Comparison of ENCODE assay signal across 1 cellular context in genomic region chr1:171313835-171314320, GRCh38.
A peak's percentile ranks its signal among the peaks of the same experiment; 100 is the strongest.
TF ChIP-seq lines count a peak whose summit lies in the region.

FMO4 (plus strand) TSS chr1:171314183; CDS start chr1:171319826, 5,643 bp downstream.

TF ChIP-seq in HepG2, 621 proteins besides CTCF, POLR2A, EP300 and RAD21 (continued from another document and continues in another):
- TF ChIP-seq HOMEZ (CRISPR knock-in tag; IDR thresholded peaks at IDR 0.05; ENCODE audit: low read depth), result peak; percentile 61; the same call in 1 of the 2 replicates
- peak; percentile 37; the same call in 1 of the 2 replicates for TF ChIP-seq HOXA3 (CRISPR knock-in tag; IDR thresholded peaks at IDR 0.05)
- TF ChIP-seq CHD2 (IDR thresholded peaks at IDR 0.05; ENCODE audit: low read depth, low read length), result no peak
- no peak for TF ChIP-seq PBX2 (CRISPR knock-in tag; IDR thresholded peaks at IDR 0.05)
- TF ChIP-seq ZNF841 (CRISPR knock-in tag; IDR thresholded peaks at IDR 0.05; ENCODE audit: borderline replicate concordance), result no peak
- peak; percentile 66; the same call in 1 of the 2 replicates for TF ChIP-seq CBX5 (CRISPR knock-in tag; IDR thresholded peaks at IDR 0.05; ENCODE audit: borderline replicate concordance)
- TF ChIP-seq ZGPAT (CRISPR knock-in tag; IDR thresholded peaks at IDR 0.05), result peak; percentile 44; the same call in 1 of the 2 replicates
- no peak for TF ChIP-seq TCF7 (IDR thresholded peaks at IDR 0.05; ENCODE audit: low read depth)
- peak; percentile 23 for TF ChIP-seq TBL1XR1 (IDR thresholded peaks at IDR 0.05; ENCODE audit: borderline replicate concordance, low read length, partially characterized antibody)
- no peak for TF ChIP-seq FOXA1 (IDR thresholded peaks at IDR 0.05)
- no peak for TF ChIP-seq FOXA1 (CRISPR knock-in tag; IDR thresholded peaks at IDR 0.05)
- TF ChIP-seq XRCC5 (optimal IDR thresholded peaks at IDR 0.05; ENCODE audit: low read length), result peak; percentile 48
- no peak for TF ChIP-seq RFX5 (IDR thresholded peaks at IDR 0.05; ENCODE audit: low read depth, low read length)
- 0 out of 2 replicates have a peak, but pooled peaks have one; percentile 30 for TF ChIP-seq ZNF557 (CRISPR knock-in tag; IDR thresholded peaks at IDR 0.05)
- TF ChIP-seq ZNF724P (CRISPR knock-in tag; IDR thresholded peaks at IDR 0.05; ENCODE audit: borderline replicate concordance), result no peak
- TF ChIP-seq, protein P1, sequence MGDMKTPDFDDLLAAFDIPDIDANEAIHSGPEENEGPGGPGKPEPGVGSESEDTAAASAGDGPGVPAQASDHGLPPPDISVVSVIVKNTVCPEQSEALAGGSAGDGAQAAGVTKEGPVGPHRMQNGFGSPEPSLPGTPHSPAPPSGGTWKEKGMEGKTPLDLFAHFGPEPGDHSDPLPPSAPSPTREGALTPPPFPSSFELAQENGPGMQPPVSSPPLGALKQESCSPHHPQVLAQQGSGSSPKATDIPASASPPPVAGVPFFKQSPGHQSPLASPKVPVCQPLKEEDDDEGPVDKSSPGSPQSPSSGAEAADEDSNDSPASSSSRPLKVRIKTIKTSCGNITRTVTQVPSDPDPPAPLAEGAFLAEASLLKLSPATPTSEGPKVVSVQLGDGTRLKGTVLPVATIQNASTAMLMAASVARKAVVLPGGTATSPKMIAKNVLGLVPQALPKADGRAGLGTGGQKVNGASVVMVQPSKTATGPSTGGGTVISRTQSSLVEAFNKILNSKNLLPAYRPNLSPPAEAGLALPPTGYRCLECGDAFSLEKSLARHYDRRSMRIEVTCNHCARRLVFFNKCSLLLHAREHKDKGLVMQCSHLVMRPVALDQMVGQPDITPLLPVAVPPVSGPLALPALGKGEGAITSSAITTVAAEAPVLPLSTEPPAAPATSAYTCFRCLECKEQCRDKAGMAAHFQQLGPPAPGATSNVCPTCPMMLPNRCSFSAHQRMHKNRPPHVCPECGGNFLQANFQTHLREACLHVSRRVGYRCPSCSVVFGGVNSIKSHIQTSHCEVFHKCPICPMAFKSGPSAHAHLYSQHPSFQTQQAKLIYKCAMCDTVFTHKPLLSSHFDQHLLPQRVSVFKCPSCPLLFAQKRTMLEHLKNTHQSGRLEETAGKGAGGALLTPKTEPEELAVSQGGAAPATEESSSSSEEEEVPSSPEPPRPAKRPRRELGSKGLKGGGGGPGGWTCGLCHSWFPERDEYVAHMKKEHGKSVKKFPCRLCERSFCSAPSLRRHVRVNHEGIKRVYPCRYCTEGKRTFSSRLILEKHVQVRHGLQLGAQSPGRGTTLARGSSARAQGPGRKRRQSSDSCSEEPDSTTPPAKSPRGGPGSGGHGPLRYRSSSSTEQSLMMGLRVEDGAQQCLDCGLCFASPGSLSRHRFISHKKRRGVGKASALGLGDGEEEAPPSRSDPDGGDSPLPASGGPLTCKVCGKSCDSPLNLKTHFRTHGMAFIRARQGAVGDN (CRISPR knock-in tag; IDR thresholded peaks at IDR 0.05), result no peak
- TF ChIP-seq ZMYM4 (CRISPR knock-in tag; IDR thresholded peaks at IDR 0.05), result peak; percentile 68; the same call in 1 of the 2 replicates
- peak; percentile 79 for TF ChIP-seq ELF1 (CRISPR knock-in tag; IDR thresholded peaks at IDR 0.05)
- TF ChIP-seq CEBPB (IDR thresholded peaks at IDR 0.05; ENCODE audit: borderline replicate concordance, low read depth, low read length), result peak; percentile 59; the same call in 1 of the 2 replicates
- TF ChIP-seq, protein P2, sequence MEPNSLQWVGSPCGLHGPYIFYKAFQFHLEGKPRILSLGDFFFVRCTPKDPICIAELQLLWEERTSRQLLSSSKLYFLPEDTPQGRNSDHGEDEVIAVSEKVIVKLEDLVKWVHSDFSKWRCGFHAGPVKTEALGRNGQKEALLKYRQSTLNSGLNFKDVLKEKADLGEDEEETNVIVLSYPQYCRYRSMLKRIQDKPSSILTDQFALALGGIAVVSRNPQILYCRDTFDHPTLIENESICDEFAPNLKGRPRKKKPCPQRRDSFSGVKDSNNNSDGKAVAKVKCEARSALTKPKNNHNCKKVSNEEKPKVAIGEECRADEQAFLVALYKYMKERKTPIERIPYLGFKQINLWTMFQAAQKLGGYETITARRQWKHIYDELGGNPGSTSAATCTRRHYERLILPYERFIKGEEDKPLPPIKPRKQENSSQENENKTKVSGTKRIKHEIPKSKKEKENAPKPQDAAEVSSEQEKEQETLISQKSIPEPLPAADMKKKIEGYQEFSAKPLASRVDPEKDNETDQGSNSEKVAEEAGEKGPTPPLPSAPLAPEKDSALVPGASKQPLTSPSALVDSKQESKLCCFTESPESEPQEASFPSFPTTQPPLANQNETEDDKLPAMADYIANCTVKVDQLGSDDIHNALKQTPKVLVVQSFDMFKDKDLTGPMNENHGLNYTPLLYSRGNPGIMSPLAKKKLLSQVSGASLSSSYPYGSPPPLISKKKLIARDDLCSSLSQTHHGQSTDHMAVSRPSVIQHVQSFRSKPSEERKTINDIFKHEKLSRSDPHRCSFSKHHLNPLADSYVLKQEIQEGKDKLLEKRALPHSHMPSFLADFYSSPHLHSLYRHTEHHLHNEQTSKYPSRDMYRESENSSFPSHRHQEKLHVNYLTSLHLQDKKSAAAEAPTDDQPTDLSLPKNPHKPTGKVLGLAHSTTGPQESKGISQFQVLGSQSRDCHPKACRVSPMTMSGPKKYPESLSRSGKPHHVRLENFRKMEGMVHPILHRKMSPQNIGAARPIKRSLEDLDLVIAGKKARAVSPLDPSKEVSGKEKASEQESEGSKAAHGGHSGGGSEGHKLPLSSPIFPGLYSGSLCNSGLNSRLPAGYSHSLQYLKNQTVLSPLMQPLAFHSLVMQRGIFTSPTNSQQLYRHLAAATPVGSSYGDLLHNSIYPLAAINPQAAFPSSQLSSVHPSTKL (CRISPR knock-in tag; IDR thresholded peaks at IDR 0.05), result 0 out of 2 replicates have a peak, but pooled peaks have one; percentile 39
- no peak for TF ChIP-seq YY1 (IDR thresholded peaks at IDR 0.05; ENCODE audit: insufficient read depth, insufficient replicate concordance, low read depth, low read length)
- TF ChIP-seq GATAD1 (CRISPR knock-in tag; IDR thresholded peaks at IDR 0.05), result peak; percentile 54; the same call in 1 of the 2 replicates
- TF ChIP-seq ZFYVE20 (CRISPR knock-in tag; IDR thresholded peaks at IDR 0.05; ENCODE audit: borderline replicate concordance, low read depth), result no peak
- TF ChIP-seq DR1 (CRISPR knock-in tag; IDR thresholded peaks at IDR 0.05), result no peak
- 0 out of 2 replicates have a peak, but pooled peaks have one; percentile 12 for TF ChIP-seq ZNF331 (CRISPR knock-in tag; IDR thresholded peaks at IDR 0.05)
- TF ChIP-seq DRAP1 (CRISPR knock-in tag; IDR thresholded peaks at IDR 0.05), result 0 out of 2 replicates have a peak, but pooled peaks have one; percentile 22
- TF ChIP-seq KDM4B (CRISPR knock-in tag; IDR thresholded peaks at IDR 0.05), result no peak
- no peak for TF ChIP-seq ZNF550 (CRISPR knock-in tag; IDR thresholded peaks at IDR 0.05; ENCODE audit: borderline replicate concordance)
- peak; percentile 8; the same call in 1 of the 2 replicates for TF ChIP-seq SOX5 (CRISPR knock-in tag; IDR thresholded peaks at IDR 0.05; ENCODE audit: borderline replicate concordance)
- no peak for TF ChIP-seq BCL3 (CRISPR knock-in tag; IDR thresholded peaks at IDR 0.05)
- TF ChIP-seq ZNF800 (CRISPR knock-in tag; IDR thresholded peaks at IDR 0.05), result no peak
- peak; percentile 86 for TF ChIP-seq ATF1 (CRISPR knock-in tag; IDR thresholded peaks at IDR 0.05)
- TF ChIP-seq ZNF496 (CRISPR knock-in tag; IDR thresholded peaks at IDR 0.05; ENCODE audit: insufficient replicate concordance), result no peak
- TF ChIP-seq SATB2 (CRISPR knock-in tag; IDR thresholded peaks at IDR 0.05), result no peak
- no peak for TF ChIP-seq EED (CRISPR knock-in tag; IDR thresholded peaks at IDR 0.05)
- peak; percentile 29; the same call in 1 of the 2 replicates for TF ChIP-seq GABPA (IDR thresholded peaks at IDR 0.05; ENCODE audit: low read depth, low read length)
- TF ChIP-seq GABPA (CRISPR knock-in tag; IDR thresholded peaks at IDR 0.05; ENCODE audit: low read depth), result peak; percentile 87
- TF ChIP-seq SIX4 (CRISPR knock-in tag; IDR thresholded peaks at IDR 0.05), result no peak
- TF ChIP-seq, protein P3, sequence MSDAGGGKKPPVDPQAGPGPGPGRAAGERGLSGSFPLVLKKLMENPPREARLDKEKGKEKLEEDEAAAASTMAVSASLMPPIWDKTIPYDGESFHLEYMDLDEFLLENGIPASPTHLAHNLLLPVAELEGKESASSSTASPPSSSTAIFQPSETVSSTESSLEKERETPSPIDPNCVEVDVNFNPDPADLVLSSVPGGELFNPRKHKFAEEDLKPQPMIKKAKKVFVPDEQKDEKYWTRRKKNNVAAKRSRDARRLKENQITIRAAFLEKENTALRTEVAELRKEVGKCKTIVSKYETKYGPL (CRISPR knock-in tag; IDR thresholded peaks at IDR 0.05), result 0 out of 2 replicates have a peak, but pooled peaks have one; percentile 36
- TF ChIP-seq RAD51 (IDR thresholded peaks at IDR 0.05; ENCODE audit: borderline replicate concordance), result no peak
- TF ChIP-seq TSC22D2 (CRISPR knock-in tag; IDR thresholded peaks at IDR 0.05; ENCODE audit: borderline replicate concordance), result no peak
- peak; percentile 60; the same call in 1 of the 2 replicates for TF ChIP-seq ZNF644 (CRISPR knock-in tag; IDR thresholded peaks at IDR 0.05; ENCODE audit: low read depth)
- TF ChIP-seq SP2 (CRISPR knock-in tag; IDR thresholded peaks at IDR 0.05), result peak; percentile 54
- TF ChIP-seq SP5 (CRISPR knock-in tag; IDR thresholded peaks at IDR 0.05; ENCODE audit: borderline replicate concordance, low read depth), result 0 out of 2 replicates have a peak, but pooled peaks have one; percentile 17
- TF ChIP-seq TCF7L2 (IDR thresholded peaks at IDR 0.05; ENCODE audit: low read depth, low read length), result no peak
- peak; percentile 73 for TF ChIP-seq NFYC (CRISPR knock-in tag; IDR thresholded peaks at IDR 0.05)
- no peak for TF ChIP-seq ZNF564 (CRISPR knock-in tag; IDR thresholded peaks at IDR 0.05)
- TF ChIP-seq ZNF160 (CRISPR knock-in tag; IDR thresholded peaks at IDR 0.05), result no peak
- TF ChIP-seq NFE2 (CRISPR knock-in tag; IDR thresholded peaks at IDR 0.05), result no peak
